ENCODE assay signal across 18 cellular contexts in genomic region chr1:23936481-23937176, GRCh38. TPM values are rescaled to one million over a fixed set of nuclear protein-coding genes. Genes with fewer than 3 reads are reported as not detected.
DNase-seq lines count a peak whose midpoint lies in the region; ATAC-seq and TF ChIP-seq lines count a peak whose summit lies in the region.
"Had no signal": no experiment of that assay in that cellular context is flagged by ENCODE, and none has a peak within 500 bp of the region (broad histone marks: within the 10 kb centered on the region; RNA-seq: fewer than 3 reads in every experiment).

No MANE protein-coding gene starts in this region.

- ATAC-seq in activated CD8-positive, alpha-beta memory T cell treated with anti-CD3 and anti-CD28 coated beads, Interleukin-2, amount 10 ng/mL, durations not matched to agents 7 days and 5 days = no peak
- no peak for ATAC-seq in GM21723 (IDR thresholded peaks at IDR 0.05; ENCODE audit: unreplicated experiment)
- ATAC-seq: activated CD4-positive, alpha-beta T cell treated with anti-CD3 and anti-CD28 coated beads for 36 hours; left lobe of liver; right lobe of liver had no signal

- CTCF ChIA-PET in activated CD8-positive, alpha-beta memory T cell treated with anti-CD3 and anti-CD28 coated beads, Interleukin-2, amount 10 ng/mL, durations not matched to agents 7 days and 5 days (lab: Charles Lee) = no interaction called here

- no peak for TF ChIP-seq CTCF in endodermal cell (conservative IDR thresholded peaks at IDR 0.05)

- H3K27me3 ChIP-seq in BLaER1 treated with 17β-estradiol and CSF1 and Interleukin-3, amounts not matched to agents 10 nM and 100 nM = no peaks in the 10 kb centered on the region
- no peaks in the 10 kb centered on the region for H3K27me3 ChIP-seq in endodermal cell (ENCODE audit: control insufficient read depth, insufficient read depth, low read length, poor library complexity, severe bottlenecking)
- H3K27me3 ChIP-seq: right lobe of liver had no signal

- no peaks in the 10 kb centered on the region for H3K27me3 Mint-ChIP-seq in endodermal cell (ENCODE audit: insufficient read depth)
- peaks cover 15% of the 10 kb centered on the region for H3K27me3 Mint-ChIP-seq in activated CD8-positive, alpha-beta memory T cell treated with anti-CD3 and anti-CD28 coated beads, Interleukin-2, amount 10 ng/mL, durations not matched to agents 7 days and 5 days
- H3K27me3 Mint-ChIP-seq: activated CD4-positive, alpha-beta T cell treated with anti-CD3 and anti-CD28 coated beads for 36 hours; central memory CD8-positive, alpha-beta T cell; stimulated activated naive CD8-positive, alpha-beta T cell treated with anti-CD3 and anti-CD28 coated beads, Interleukin-15, Interleukin-2, amounts not matched to agents 100 ng/mL and 50 ng/mL, for 24 hours had no signal

- H3K4me1 Mint-ChIP-seq in endodermal cell = no peaks in the 10 kb centered on the region
- no peaks in the 10 kb centered on the region for H3K4me1 Mint-ChIP-seq in activated CD8-positive, alpha-beta memory T cell treated with anti-CD3 and anti-CD28 coated beads, Interleukin-2, amount 10 ng/mL, durations not matched to agents 7 days and 5 days
- H3K4me1 Mint-ChIP-seq: activated CD4-positive, alpha-beta T cell treated with anti-CD3 and anti-CD28 coated beads for 36 hours; central memory CD8-positive, alpha-beta T cell had no signal

- H3K9me3 ChIP-seq in BLaER1 treated with 17β-estradiol and CSF1 and Interleukin-3, amounts not matched to agents 10 nM and 100 nM (replicated peaks in 1 of 11) = peaks cover 0 to 9% (median 0%) of the 10 kb centered on the region in 11 experiments; a peak in 2 of 22 replicates
- H3K9me3 ChIP-seq in endodermal cell (ENCODE audit: control insufficient read depth, low read length) = no peaks in the 10 kb centered on the region
- H3K9me3 ChIP-seq: right lobe of liver had no signal

- H3K36me3 ChIP-seq in BLaER1 treated with 17β-estradiol and CSF1 and Interleukin-3, amounts not matched to agents 10 nM and 100 nM = no peaks in the 10 kb centered on the region
- H3K36me3 ChIP-seq in endodermal cell (ENCODE audit: control insufficient read depth, insufficient read depth, low read length) = no peaks in the 10 kb centered on the region
- H3K36me3 ChIP-seq: right lobe of liver had no signal

- H3K9me3 Mint-ChIP-seq in endodermal cell = peaks cover 7% of the 10 kb centered on the region
- no peaks in the 10 kb centered on the region for H3K9me3 Mint-ChIP-seq in activated CD8-positive, alpha-beta memory T cell treated with anti-CD3 and anti-CD28 coated beads, Interleukin-2, amount 10 ng/mL, durations not matched to agents 7 days and 5 days (ENCODE audit: low read depth)
- H3K9me3 Mint-ChIP-seq: central memory CD8-positive, alpha-beta T cell; stimulated activated naive CD8-positive, alpha-beta T cell treated with anti-CD3 and anti-CD28 coated beads, Interleukin-15, Interleukin-2, amounts not matched to agents 100 ng/mL and 50 ng/mL, for 24 hours had no signal

- H3K27ac ChIP-seq in BLaER1 treated with 17β-estradiol and CSF1 and Interleukin-3, amounts not matched to agents 10 nM and 100 nM = peak overlapping the region in 6 of 11 experiments; percentile 3 to 44 (median 17); a peak in 9 of 22 replicates
- no peak overlapping the region for H3K27ac ChIP-seq in endodermal cell (ENCODE audit: low read depth, low read length)
- H3K27ac ChIP-seq: right lobe of liver had no signal

- H3K4me3 ChIP-seq in BLaER1 treated with 17β-estradiol and CSF1 and Interleukin-3, amounts not matched to agents 10 nM and 100 nM = no peak overlapping the region
- H3K4me3 ChIP-seq in endodermal cell (ENCODE audit: low read length) = no peak overlapping the region
- H3K4me3 ChIP-seq: right lobe of liver had no signal

- H4K20me1 ChIP-seq in BLaER1 treated with 17β-estradiol and CSF1 and Interleukin-3, amounts not matched to agents 10 nM and 100 nM = no peaks in the 10 kb centered on the region

- H3K4me2 ChIP-seq in BLaER1 treated with 17β-estradiol and CSF1 and Interleukin-3, amounts not matched to agents 10 nM and 100 nM = peak overlapping the region in 1 of 11 experiments; percentile 6; a peak in 1 of 22 replicates

- peak; percentile 84 for DNase-seq in endodermal cell
- peak; percentile 5 to 33 for DNase-seq in lung microvascular endothelial cell (ENCODE audit: low read depth in 2 of 2)
- DNase-seq in activated CD8-positive, alpha-beta memory T cell treated with anti-CD3 and anti-CD28 coated beads, Interleukin-2, amount 10 ng/mL, durations not matched to agents 7 days and 5 days = no peak
- no peak for DNase-seq in erythroblast (lab: John Stamatoyannopoulos, UW)
- DNase-seq in NCI-H2196 treated with DMSO at 0.1 percent for 48 hours (lab: John Stamatoyannopoulos, UW; ENCODE audit: unreplicated experiment) = no peak
- DNase-seq: activated CD4-positive, alpha-beta T cell treated with anti-CD3 and anti-CD28 coated beads for 36 hours; activated gamma-delta T cell; NCI-H1417 treated with DMSO at 0.1 percent for 48 hours; NCI-H226 had no signal

- H3K36me3 Mint-ChIP-seq in endodermal cell (ENCODE audit: low read depth) = no peaks in the 10 kb centered on the region
- no peaks in the 10 kb centered on the region for H3K36me3 Mint-ChIP-seq in activated CD8-positive, alpha-beta memory T cell treated with anti-CD3 and anti-CD28 coated beads, Interleukin-2, amount 10 ng/mL, durations not matched to agents 7 days and 5 days

- no peak overlapping the region for H3K4me3 Mint-ChIP-seq in endodermal cell
- no peak overlapping the region for H3K4me3 Mint-ChIP-seq in activated CD8-positive, alpha-beta memory T cell treated with anti-CD3 and anti-CD28 coated beads, Interleukin-2, amount 10 ng/mL, durations not matched to agents 7 days and 5 days
- H3K4me3 Mint-ChIP-seq: activated CD4-positive, alpha-beta T cell treated with anti-CD3 and anti-CD28 coated beads for 36 hours; central memory CD8-positive, alpha-beta T cell; stimulated activated naive CD8-positive, alpha-beta T cell treated with anti-CD3 and anti-CD28 coated beads, Interleukin-15, Interleukin-2, amounts not matched to agents 100 ng/mL and 50 ng/mL, for 24 hours had no signal

- peaks cover 26 to 60% (median 45%) of the 10 kb centered on the region in 10 experiments for H3K4me1 ChIP-seq in BLaER1 treated with 17β-estradiol and CSF1 and Interleukin-3, amounts not matched to agents 10 nM and 100 nM
- H3K4me1 ChIP-seq in endodermal cell (ENCODE audit: control insufficient read depth, insufficient read depth, low read length) = no peaks in the 10 kb centered on the region
- H3K4me1 ChIP-seq: right lobe of liver had no signal

- no peak overlapping the region for H3K9ac ChIP-seq in BLaER1 treated with 17β-estradiol and CSF1 and Interleukin-3, amounts not matched to agents 10 nM and 100 nM
- no peak overlapping the region for H3K9ac ChIP-seq in endodermal cell (ENCODE audit: extremely low read depth, low read length, poor library complexity, severe bottlenecking)

- H3K27ac Mint-ChIP-seq in endodermal cell = no peak overlapping the region
- no peak overlapping the region for H3K27ac Mint-ChIP-seq in activated CD8-positive, alpha-beta memory T cell treated with anti-CD3 and anti-CD28 coated beads, Interleukin-2, amount 10 ng/mL, durations not matched to agents 7 days and 5 days
- H3K27ac Mint-ChIP-seq: activated CD4-positive, alpha-beta T cell treated with anti-CD3 and anti-CD28 coated beads for 36 hours; stimulated activated naive CD8-positive, alpha-beta T cell treated with anti-CD3 and anti-CD28 coated beads, Interleukin-15, Interleukin-2, amounts not matched to agents 100 ng/mL and 50 ng/mL, for 24 hours had no signal

- TF ChIP-seq POLR2A in erythroblast (IDR thresholded peaks at IDR 0.05; ENCODE audit: low read length) = no peak

- WGBS in endodermal cell (ENCODE audit: insufficient coverage in 1 of 2, insufficient read length in 1 of 2), 2 experiments = 36 to 39% methylated on average over 6 of the region's 6 CpGs

TF ChIP-seq in PFSK-1, 5 proteins besides CTCF, POLR2A, EP300 and RAD21 (continues in another document):
- TF ChIP-seq POLR2AphosphoS5 (IDR thresholded peaks at IDR 0.05; ENCODE audit: low read depth, low read length) = no peak

RNA-seq across cellular contexts. Expression of gene PNRC2, which starts 23.0 kb away (rescaled TPM):
- 29.7 TPM for polyA plus RNA-seq in PFSK-1 (2012; ENCODE audit: insufficient read length, low read depth)
- 100 to 1,000 TPM; 107 to 108 TPM for total RNA-seq in endodermal cell
- polyA plus RNA-seq in endodermal cell (2013, experiment 1 of 2) = 132 TPM
- polyA plus RNA-seq in endodermal cell (2013, experiment 2 of 2) = 128 TPM
- total RNA-seq in lung microvascular endothelial cell = 64.9 and 69.0 TPM in 2 replicates
- 100 to 1,000 TPM; 139 to 147 TPM for total RNA-seq in activated CD8-positive, alpha-beta memory T cell treated with anti-CD3 and anti-CD28 coated beads, Interleukin-2, amount 10 ng/mL, durations not matched to agents 7 days and 5 days

RNA-seq across cellular contexts. Expression of gene CNR2, which starts 23.5 kb away (rescaled TPM):
- polyA plus RNA-seq in PFSK-1 (2012; ENCODE audit: insufficient read length, low read depth) = not detected
- total RNA-seq in endodermal cell (not detected), lung microvascular endothelial cell (not detected in 2 replicates)
- polyA plus RNA-seq in endodermal cell (2013, experiment 1 of 2) = not detected
- polyA plus RNA-seq in endodermal cell (2013, experiment 2 of 2) = not detected
- total RNA-seq in activated CD8-positive, alpha-beta memory T cell treated with anti-CD3 and anti-CD28 coated beads, Interleukin-2, amount 10 ng/mL, durations not matched to agents 7 days and 5 days = under 1 TPM; 0.14 to 0.47 TPM
- total RNA-seq: activated CD4-positive, alpha-beta T cell treated with anti-CD3 and anti-CD28 coated beads for 36 hours; left lobe of liver; ureter had no signal
- polyA plus RNA-seq: AG04450 had no signal

RNA-seq across cellular contexts. Expression of gene SRSF10, which starts 43.5 kb away (rescaled TPM):
- polyA plus RNA-seq in PFSK-1 (2012; ENCODE audit: insufficient read length, low read depth) = 66.5 TPM
- total RNA-seq in endodermal cell = 100 to 1,000 TPM; 162 to 170 TPM
- 167 TPM for polyA plus RNA-seq in endodermal cell (2013, experiment 1 of 2)
- polyA plus RNA-seq in endodermal cell (2013, experiment 2 of 2) = 155 TPM
- 47.5 and 70.2 TPM in 2 replicates for total RNA-seq in lung microvascular endothelial cell
- total RNA-seq in activated CD8-positive, alpha-beta memory T cell treated with anti-CD3 and anti-CD28 coated beads, Interleukin-2, amount 10 ng/mL, durations not matched to agents 7 days and 5 days = 100 to 1,000 TPM; 221 to 226 TPM

Comparison
In these comparisons a context has a peak if more than half of its experiments do, and no peak if none do; other contexts are left out.
1. DNase-seq: peak in endodermal cell (single experiment) and lung microvascular endothelial cell (2 of 2); none in activated CD8-positive, alpha-beta memory T cell treated with anti-CD3 and anti-CD28 coated beads, Interleukin-2, amount 10 ng/mL, durations not matched to agents 7 days and 5 days (single experiment), erythroblast (0 of 2) and NCI-H2196 treated with DMSO at 0.1 percent for 48 hours (single experiment).